Comparison of ENCODE assay signal across 24 cellular contexts in genomic region chr6:66735106-66735890, GRCh38.
A peak's percentile ranks its signal among the peaks of the same experiment; 100 is the strongest.
DNase-seq lines count a peak whose midpoint lies in the region; FAIRE-seq and TF ChIP-seq lines count a peak whose summit lies in the region.
"Had no signal": no experiment of that assay in that cellular context is flagged by ENCODE, and none has a peak within 500 bp of the region (broad histone marks: within the 10 kb centered on the region; RNA-seq: fewer than 3 reads in every experiment).

No MANE protein-coding gene starts in this region.

- no peak for TF ChIP-seq POLR2A in endothelial cell of umbilical vein (IDR thresholded peaks at IDR 0.05; ENCODE audit: low read depth, low read length)

- H3K36me3 ChIP-seq in endothelial cell of umbilical vein (ENCODE audit: control insufficient read depth in 2 of 2, extremely low read depth in 1 of 2, insufficient read depth in 2 of 2, low read length in 2 of 2), result no peaks in the 10 kb centered on the region
- H3K36me3 ChIP-seq: gastrocnemius medialis, neutrophil, right atrium auricular region, tibial nerve had no signal

- no peak overlapping the region for H2AFZ ChIP-seq in endothelial cell of umbilical vein (ENCODE audit: low read depth, low read length)

- H3K4me3 ChIP-seq in endothelial cell of umbilical vein (replicated peaks in 1 of 3; ENCODE audit: insufficient read depth in 1 of 3, low read depth in 1 of 3, low read length in 3 of 3) (no peak overlapping the region), skeletal muscle cell (ENCODE audit: low read depth, low read length) (no peak overlapping the region)
- H3K4me3 ChIP-seq: gastrocnemius medialis, mucosa of descending colon, right atrium auricular region, tibial nerve had no signal

- POLR2A ChIA-PET in endothelial cell of umbilical vein (lab: Charles Lee), result no interaction called here

- H3K79me2 ChIP-seq in endothelial cell of umbilical vein (ENCODE audit: control insufficient read depth, insufficient read depth, low read length), result no peaks in the 10 kb centered on the region

- H3K9ac ChIP-seq in endothelial cell of umbilical vein (replicated peaks; ENCODE audit: extremely low read depth, insufficient read depth, low read length), result no peak overlapping the region

- no peak overlapping the region for H3K4me2 ChIP-seq in endothelial cell of umbilical vein (ENCODE audit: insufficient read depth, low read length)

- intact Hi-C loops in endothelial cell of umbilical vein (cut with micrococcal nuclease), result no loop called here
- intact Hi-C loops in cardiac septum (cut with DNase I), result no loop called here

- no peak for TF ChIP-seq CTCF in endothelial cell of umbilical vein (IDR thresholded peaks at IDR 0.05; ENCODE audit: extremely low read depth in 1 of 2, insufficient read depth in 1 of 2, low read depth in 1 of 2, low read length in 2 of 2)

- H3K4me1 ChIP-seq in endothelial cell of umbilical vein (ENCODE audit: control insufficient read depth, extremely low read depth, insufficient read depth, low read length), result no peaks in the 10 kb centered on the region
- H3K4me1 ChIP-seq: gastrocnemius medialis, right atrium auricular region, tibial nerve had no signal

- DNase-seq in DMS53 (lab: John Stamatoyannopoulos, UW) (peak; percentile 13), DMS53 treated with DMSO at 0.1 percent for 48 hours (lab: John Stamatoyannopoulos, UW; ENCODE audit: unreplicated experiment) (no peak), SKM-1 (lab: John Stamatoyannopoulos, UW; ENCODE audit: unreplicated experiment) (peak; percentile 2), endothelial cell of umbilical vein (ENCODE audit: low read depth, low spot score) (no peak), skeletal muscle cell (ENCODE audit: low read depth) (peak; percentile 4), cardiac septum (ENCODE audit: low spot score) (no peak), activated T-cell treated with anti-CD3 and anti-CD28 coated beads for 4 hours (no peak), SHP77 (lab: John Stamatoyannopoulos, UW) (no peak)
- DNase-seq: activated B cell treated with CpG ODN at 0.5 μM for 24 hours; activated CD8-positive, alpha-beta memory T cell treated with anti-CD3 and anti-CD28 coated beads for 24 hours; activated naive CD8-positive, alpha-beta T cell treated with anti-CD3 and anti-CD28 coated beads, Interleukin-2, amount 50 U/mL, for 24 hours; Calu3; gastrocnemius medialis; Kasumi-1; left cardiac atrium; mucosa of descending colon; NCI-H1436 treated with DMSO at 0.1 percent for 48 hours; NCI-H2171; stimulated activated naive CD4-positive, alpha-beta T cell; T-helper 1 cell had no signal

- no peaks in the 10 kb centered on the region for H3K27me3 ChIP-seq in endothelial cell of umbilical vein (ENCODE audit: control insufficient read depth in 2 of 2, insufficient read depth in 2 of 2, low read length in 2 of 2)
- H3K27me3 ChIP-seq: neutrophil, right atrium auricular region, tibial nerve had no signal

- FAIRE-seq in endothelial cell of umbilical vein (lab: Jason Lieb, UNC), result no peak

- H3K9me3 ChIP-seq in endothelial cell of umbilical vein (replicated peaks; ENCODE audit: control insufficient read depth, insufficient read depth, low read length), result no peaks in the 10 kb centered on the region
- H3K9me3 ChIP-seq: gastrocnemius medialis, neutrophil, right atrium auricular region, tibial nerve had no signal

- dilution Hi-C loops in endothelial cell of umbilical vein (cut with MboI; ENCODE audit: extremely low pct_ligation_motif_present, low sequenced_read_pairs), result no loop called here

- CTCF ChIA-PET in endothelial cell of umbilical vein (lab: Charles Lee), result no interaction called here

- no peaks in the 10 kb centered on the region for H3K9me1 ChIP-seq in endothelial cell of umbilical vein (replicated peaks; ENCODE audit: control insufficient read depth, extremely low read depth, insufficient read depth, low read length)

- H3K27ac ChIP-seq in endothelial cell of umbilical vein (ENCODE audit: insufficient read depth, low read depth, low read length), result no peak overlapping the region
- H3K27ac ChIP-seq: 22Rv1, gastrocnemius medialis, neutrophil, right atrium auricular region, tibial nerve had no signal

- BruUV-seq in endothelial cell of umbilical vein (replicated peaks; lab: Mats Ljungman, UMichigan), result no TSS peak

- no peaks in the 10 kb centered on the region for H4K20me1 ChIP-seq in endothelial cell of umbilical vein (replicated peaks; ENCODE audit: control insufficient read depth, extremely low read depth, insufficient read depth, low read length)

TF ChIP-seq in endothelial cell of umbilical vein, 7 proteins besides CTCF, POLR2A, EP300 and RAD21:
- TF ChIP-seq FOS (IDR thresholded peaks at IDR 0.05; ENCODE audit: borderline replicate concordance, insufficient read depth, low read length), result peak; percentile 6
- TF ChIP-seq GATA2 (IDR thresholded peaks at IDR 0.05; ENCODE audit: insufficient read depth, insufficient read length, low read depth, low read length), result no peak

Comparison
In these comparisons a context has a peak if more than half of its experiments do, and no peak if none do; other contexts are left out.
1. DNase-seq: peak in DMS53 (single experiment), SKM-1 (single experiment) and skeletal muscle cell (single experiment); none in DMS53 treated with DMSO at 0.1 percent for 48 hours (single experiment), endothelial cell of umbilical vein (single experiment), cardiac septum (single experiment), activated T-cell treated with anti-CD3 and anti-CD28 coated beads for 4 hours (single experiment) and SHP77 (0 of 2).